22 cellular contexts compared by ENCODE assay signal in the genomic region with DNA sequence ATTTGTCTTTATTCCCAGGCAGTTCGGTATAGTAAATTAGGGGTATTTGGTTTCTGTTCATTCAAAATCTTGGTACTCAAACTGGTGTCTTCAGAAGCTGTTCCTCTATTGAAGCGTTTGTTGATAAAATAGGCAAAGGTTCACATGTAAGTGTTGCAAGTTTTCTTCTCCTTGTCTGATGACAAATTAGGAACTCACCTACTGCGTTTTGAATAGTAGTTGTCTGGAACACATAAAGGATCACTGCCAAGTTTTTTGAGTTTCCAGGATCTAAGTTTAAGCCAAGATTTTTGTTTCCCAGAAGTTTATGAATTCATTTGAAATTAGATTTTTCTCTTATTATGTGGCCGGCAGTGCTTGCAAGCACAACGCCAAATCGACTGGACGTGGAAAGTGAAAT.
DNase-seq lines count a peak whose midpoint lies in the region; ATAC-seq and TF ChIP-seq lines count a peak whose summit lies in the region.
"Had no signal": no experiment of that assay in that cellular context is flagged by ENCODE, and none has a peak within 500 bp of the region (broad histone marks: within the 10 kb centered on the region; RNA-seq: fewer than 3 reads in every experiment).

No MANE protein-coding gene starts in this region.

- no peaks in the 10 kb centered on the region for H3K36me3 ChIP-seq in cardiac muscle cell
- H3K36me3 ChIP-seq: BE2C; BLaER1 treated with 17β-estradiol and CSF1 and Interleukin-3, amounts not matched to agents 10 nM and 100 nM had no signal

- H3K36me3 Mint-ChIP-seq in activated T-helper 17 cell treated with anti-CD3 and anti-CD28 coated beads, Interleukin-2, amount 50 U/mL, for 72 hours (ENCODE audit: low read depth): no peaks in the 10 kb centered on the region
- H3K36me3 Mint-ChIP-seq: CD4-positive, alpha-beta memory T cell had no signal

- H3K4me1 Mint-ChIP-seq in activated T-helper 17 cell treated with anti-CD3 and anti-CD28 coated beads, Interleukin-2, amount 50 U/mL, for 72 hours: no peaks in the 10 kb centered on the region

- H3K4me3 ChIP-seq in cardiac muscle cell: no peak overlapping the region
- H3K4me3 ChIP-seq in fibroblast of the aortic adventitia (ENCODE audit: low read depth, low read length): no peak overlapping the region
- H3K4me3 ChIP-seq: A549; BLaER1 treated with 17β-estradiol and CSF1 and Interleukin-3, amounts not matched to agents 10 nM and 100 nM; GM23248 had no signal

- no peak for DNase-seq in cardiac muscle cell (ENCODE audit: low read depth in 1 of 2, low spot score in 1 of 2)
- DNase-seq in Right ventricle myocardium inferior (ENCODE audit: missing footprints): no peak
- peak; percentile 40 for DNase-seq in fibroblast of the aortic adventitia (ENCODE audit: low read depth)
- DNase-seq in omental fat pad (ENCODE audit: low spot score): no peak
- DNase-seq in NCI-H510A treated with DMSO at 0.1 percent for 48 hours (lab: John Stamatoyannopoulos, UW): no peak
- no peak for DNase-seq in NCI-H187 (lab: John Stamatoyannopoulos, UW)
- DNase-seq: 8988T; ACHN; AML-193; BE2C; Calu3; CD4-positive, alpha-beta memory T cell; COR-L47; DMS153; DND-41; GM23248; H7; HCEC 1CT had no signal

- ATAC-seq in Right ventricle myocardium inferior (no peak), omental fat pad (ENCODE audit: low FRiP score) (peak; percentile 53)
- no peak for ATAC-seq in activated T-helper 17 cell treated with anti-CD3 and anti-CD28 coated beads, Interleukin-2, amount 50 U/mL, for 72 hours (replicated peaks)
- ATAC-seq: A549 had no signal

- intact Hi-C loops in Right ventricle myocardium inferior (cut with DNase I): no loop called here

- H3K9me3 ChIP-seq in cardiac muscle cell (ENCODE audit: low read depth): no peaks in the 10 kb centered on the region
- H3K9me3 ChIP-seq: A549; BE2C; BLaER1 treated with 17β-estradiol and CSF1 and Interleukin-3, amounts not matched to agents 10 nM and 100 nM had no signal

- H3K27ac Mint-ChIP-seq in activated T-helper 17 cell treated with anti-CD3 and anti-CD28 coated beads, Interleukin-2, amount 50 U/mL, for 72 hours: no peak overlapping the region
- H3K27ac Mint-ChIP-seq: CD14-positive monocyte; CD4-positive, alpha-beta memory T cell had no signal

- peak overlapping the region; percentile 68 for H3K27ac ChIP-seq in cardiac muscle cell
- H3K27ac ChIP-seq: A549; BLaER1 treated with 17β-estradiol and CSF1 and Interleukin-3, amounts not matched to agents 10 nM and 100 nM; GM23248 had no signal

- H3K9me3 Mint-ChIP-seq in activated T-helper 17 cell treated with anti-CD3 and anti-CD28 coated beads, Interleukin-2, amount 50 U/mL, for 72 hours: no peaks in the 10 kb centered on the region
- H3K9me3 Mint-ChIP-seq: CD14-positive monocyte; CD4-positive, alpha-beta memory T cell had no signal

- H3K27me3 Mint-ChIP-seq in activated T-helper 17 cell treated with anti-CD3 and anti-CD28 coated beads, Interleukin-2, amount 50 U/mL, for 72 hours: no peaks in the 10 kb centered on the region
- H3K27me3 Mint-ChIP-seq: CD4-positive, alpha-beta memory T cell had no signal

- TF ChIP-seq CTCF in cardiac muscle cell (IDR thresholded peaks at IDR 0.05; ENCODE audit: low read depth, low read length) (no peak), fibroblast of the aortic adventitia (IDR thresholded peaks at IDR 0.05; ENCODE audit: insufficient read depth, low read length) (no peak), omental fat pad (IDR thresholded peaks at IDR 0.05) (no peak)

- H3K27me3 ChIP-seq in cardiac muscle cell: no peaks in the 10 kb centered on the region
- H3K27me3 ChIP-seq: BE2C; BLaER1 treated with 17β-estradiol and CSF1 and Interleukin-3, amounts not matched to agents 10 nM and 100 nM had no signal

- peaks cover 27% of the 10 kb centered on the region for H3K4me1 ChIP-seq in cardiac muscle cell (ENCODE audit: low read depth)
- H3K4me1 ChIP-seq: A549, BE2C had no signal

- H3K4me3 Mint-ChIP-seq in activated T-helper 17 cell treated with anti-CD3 and anti-CD28 coated beads, Interleukin-2, amount 50 U/mL, for 72 hours: no peak overlapping the region
- H3K4me3 Mint-ChIP-seq: CD14-positive monocyte; CD4-positive, alpha-beta memory T cell had no signal
